Comparison of ENCODE assay signal across 10 cellular contexts in genomic region chr6:42704251-42704936, GRCh38. TPM values are rescaled to one million over a fixed set of nuclear protein-coding genes. Genes with fewer than 3 reads are reported as not detected.
DNase-seq lines count a peak whose midpoint lies in the region; ATAC-seq and TF ChIP-seq lines count a peak whose summit lies in the region.
"Had no signal": no experiment of that assay in that cellular context is flagged by ENCODE, and none has a peak within 500 bp of the region (broad histone marks: within the 10 kb centered on the region; RNA-seq: fewer than 3 reads in every experiment).

No MANE protein-coding gene starts in this region.

- H3K4me2 ChIP-seq in fibroblast of lung (ENCODE audit: extremely low read depth, insufficient read depth, low read length): peak overlapping the region; percentile 33

- no peaks in the 10 kb centered on the region for H3K27me3 Mint-ChIP-seq in activated CD4-positive, alpha-beta T cell treated with anti-CD3 and anti-CD28 coated beads for 36 hours
- peaks cover 3% of the 10 kb centered on the region; the same call in 1 of the 2 replicates for H3K27me3 Mint-ChIP-seq in HFFc6 (ENCODE audit: insufficient read depth)

- H3K4me3 Mint-ChIP-seq in activated CD4-positive, alpha-beta T cell treated with anti-CD3 and anti-CD28 coated beads for 36 hours: no peak overlapping the region
- H3K4me3 Mint-ChIP-seq in HFFc6: no peak overlapping the region

- no peaks in the 10 kb centered on the region for H3K27me3 ChIP-seq in fibroblast of lung (ENCODE audit: control insufficient read depth, insufficient read depth, low read length)

- H3K27ac Mint-ChIP-seq in activated CD4-positive, alpha-beta T cell treated with anti-CD3 and anti-CD28 coated beads for 36 hours: no peak overlapping the region
- no peak overlapping the region for H3K27ac Mint-ChIP-seq in HFFc6

- no peaks in the 10 kb centered on the region for H4K20me1 ChIP-seq in fibroblast of lung (ENCODE audit: control insufficient read depth, extremely low read depth, insufficient read depth, low read length)

- no peaks in the 10 kb centered on the region for H3K79me2 ChIP-seq in fibroblast of lung (ENCODE audit: control insufficient read depth, insufficient read depth, low read length)

- peak overlapping the region; percentile 81 for H2AFZ ChIP-seq in fibroblast of lung (ENCODE audit: low read length)

- no peaks in the 10 kb centered on the region for H3K36me3 Mint-ChIP-seq in activated CD4-positive, alpha-beta T cell treated with anti-CD3 and anti-CD28 coated beads for 36 hours (ENCODE audit: low read depth)
- peaks cover 7% of the 10 kb centered on the region; the same call in 1 of the 2 replicates for H3K36me3 Mint-ChIP-seq in HFFc6 (ENCODE audit: low read depth)

- no peak overlapping the region for H3K9ac ChIP-seq in fibroblast of lung (ENCODE audit: insufficient read depth, low read length)

- H3K27ac ChIP-seq in fibroblast of lung (ENCODE audit: insufficient read depth, low read length): no peak overlapping the region

- ATAC-seq in Right ventricle myocardium inferior (peak; percentile 49), HG02884 (IDR thresholded peaks at IDR 0.05; ENCODE audit: unreplicated experiment) (no peak)
- ATAC-seq in activated CD4-positive, alpha-beta T cell treated with anti-CD3 and anti-CD28 coated beads for 36 hours: no peak

- CTCF ChIA-PET in activated CD4-positive, alpha-beta T cell treated with anti-CD3 and anti-CD28 coated beads for 36 hours (lab: Charles Lee): interaction anchor here (0.5 kb wide), 1 partner anchor 194 kb away, joined by 3 read pairs; no protein-coding TSS in a partner anchor

- intact Hi-C loops in Right ventricle myocardium inferior (cut with DNase I) (no loop called here), cardiac septum (cut with DNase I) (no loop called here)
- intact Hi-C loops in activated CD4-positive, alpha-beta T cell treated with anti-CD3 and anti-CD28 coated beads for 36 hours (cut with DNase I, micrococcal nuclease): no loop called here

- H3K4me1 ChIP-seq in fibroblast of lung (ENCODE audit: control insufficient read depth, extremely low read depth, insufficient read depth, low read length): no peaks in the 10 kb centered on the region

- no peaks in the 10 kb centered on the region for H3K9me3 Mint-ChIP-seq in activated CD4-positive, alpha-beta T cell treated with anti-CD3 and anti-CD28 coated beads for 36 hours (ENCODE audit: low read depth)
- H3K9me3 Mint-ChIP-seq in HFFc6: no peaks in the 10 kb centered on the region

- no peaks in the 10 kb centered on the region for H3K36me3 ChIP-seq in fibroblast of lung (ENCODE audit: control insufficient read depth, insufficient read depth, low read length)

- no peak for TF ChIP-seq CTCF in fibroblast of lung (conservative IDR thresholded peaks at IDR 0.05 in 1 of 2, IDR thresholded peaks at IDR 0.05 in 1 of 2; ENCODE audit: low read depth in 1 of 2, low read length in 2 of 2)
- TF ChIP-seq CTCF in HFFc6 (IDR thresholded peaks at IDR 0.05): no peak

- no peaks in the 10 kb centered on the region for H3K9me3 ChIP-seq in fibroblast of lung (ENCODE audit: control insufficient read depth, insufficient read depth, low read depth, low read length)

- H3K4me1 Mint-ChIP-seq in activated CD4-positive, alpha-beta T cell treated with anti-CD3 and anti-CD28 coated beads for 36 hours: no peaks in the 10 kb centered on the region
- peaks cover 21% of the 10 kb centered on the region for H3K4me1 Mint-ChIP-seq in HFFc6 (ENCODE audit: low read depth)

- no peak for DNase-seq in Right ventricle myocardium inferior (ENCODE audit: missing footprints)
- DNase-seq in cardiac septum (ENCODE audit: low spot score): no peak
- peak in 1 of 2 donors; percentile 72 for DNase-seq in fibroblast of lung (ENCODE audit: low read depth in 2 of 2)
- DNase-seq in mesenteric fat pad (ENCODE audit: low spot score): peak; percentile 88
- DNase-seq in islet precursor cell: no peak
- DNase-seq in activated CD4-positive, alpha-beta T cell treated with anti-CD3 and anti-CD28 coated beads for 36 hours: no peak
- no peak for DNase-seq in HFFc6
- DNase-seq: activated effector memory CD4-positive, alpha-beta T cell treated with Interleukin-2 at 50 U/mL for 16 hours; effector memory CD4-positive, alpha-beta T cell had no signal

- POLR2A ChIA-PET in activated CD4-positive, alpha-beta T cell treated with anti-CD3 and anti-CD28 coated beads for 36 hours (lab: Charles Lee): interaction anchor here (0.7 kb wide), 1 partner anchor 280 kb away, joined by 6 read pairs; the partner anchor contains the start of gene PPP2R5D

- peak overlapping the region; percentile 24 to 68 (median 51) for H3K4me3 ChIP-seq in fibroblast of lung (replicated peaks in 1 of 4; ENCODE audit: control extremely low read depth in 1 of 4, insufficient read depth in 1 of 4, low read depth in 3 of 4, low read length in 4 of 4)

RNA-seq across cellular contexts. Expression of gene PRPH2, which starts 18.0 kb away (rescaled TPM):
- 0.49 TPM for total RNA-seq in Right ventricle myocardium inferior
- total RNA-seq in cardiac septum: 0.70 TPM
- total RNA-seq in fibroblast of lung: 5.1 and 8.6 TPM in 2 replicates
- 4.0 and 6.3 TPM in 2 replicates for polyA plus RNA-seq in fibroblast of lung
- 3.0 and 4.4 TPM in 2 replicates for polyA plus RNA-seq in fibroblast of lung (2012)
- 8.0 and 10.1 TPM in 2 replicates for polyA minus RNA-seq in fibroblast of lung (ENCODE audit: low replicate concordance)
- total RNA-seq in mesenteric fat pad: 1.4 TPM
- not detected for total RNA-seq in activated CD4-positive, alpha-beta T cell treated with anti-CD3 and anti-CD28 coated beads for 36 hours
- 1 to 10 TPM in 2 of 6 experiments, under 1 TPM in 4; 0.19 to 2.0 (median 0.37) TPM for total RNA-seq in HFFc6 (2021; fragmentation: NEBNext Ultra II Directional; extraction: Animal tissue kit (Norgen Biotek cat#: 25700))

RNA-seq across cellular contexts. Expression of gene TBCC, which starts 41.5 kb away (rescaled TPM):
- total RNA-seq in Right ventricle myocardium inferior (12.0 TPM), cardiac septum (11.0 TPM), fibroblast of lung (50.0 and 50.6 TPM in 2 replicates), mesenteric fat pad (13.8 TPM)
- polyA plus RNA-seq in fibroblast of lung: 18.2 and 18.7 TPM in 2 replicates
- polyA plus RNA-seq in fibroblast of lung (2012): 22.5 and 25.1 TPM in 2 replicates
- 19.8 and 31.7 TPM in 2 replicates for polyA minus RNA-seq in fibroblast of lung (ENCODE audit: low replicate concordance)
- 10 to 100 TPM; 14.7 to 15.3 TPM for total RNA-seq in activated CD4-positive, alpha-beta T cell treated with anti-CD3 and anti-CD28 coated beads for 36 hours
- 10 to 100 TPM; 20.6 to 25.2 (median 22.5) TPM for total RNA-seq in HFFc6 (2021; fragmentation: NEBNext Ultra II Directional; extraction: Animal tissue kit (Norgen Biotek cat#: 25700))
